In genomic region chr6:74128536-74128935, GRCh38 we compare ENCODE assay signal across 19 cellular contexts.
DNase-seq lines count a peak whose midpoint lies in the region; ATAC-seq and TF ChIP-seq lines count a peak whose summit lies in the region.
"Had no signal": no experiment of that assay in that cellular context is flagged by ENCODE, and none has a peak within 500 bp of the region (broad histone marks: within the 10 kb centered on the region; RNA-seq: fewer than 3 reads in every experiment).

No MANE protein-coding gene starts in this region.

- no peaks in the 10 kb centered on the region for H3K36me3 Mint-ChIP-seq in activated T-cell treated with anti-CD3 and anti-CD28 coated beads, Interleukin-2, amount 50 U/mL, for 4 hours (ENCODE audit: insufficient read depth)
- H3K36me3 Mint-ChIP-seq: CD14-positive monocyte had no signal

- DNase-seq in H4 (ENCODE audit: low spot score) (peak; percentile 37), choroid plexus epithelial cell (ENCODE audit: low read depth) (peak; percentile 61), iris pigment epithelial cell (ENCODE audit: low read depth) (peak; percentile 6), OCI-M2 (lab: John Stamatoyannopoulos, UW; ENCODE audit: unreplicated experiment) (no peak), BE2C (no peak)
- DNase-seq in activated T-cell treated with anti-CD3 and anti-CD28 coated beads, Interleukin-2, amount 50 U/mL, for 4 hours: no peak
- DNase-seq: Caco-2, GOT3, KG1, MM.1S, NCI-H1930, NCI-H2171, NCI-H446 treated with DMSO at 0.1 percent for 48 hours, NCI-H82, SHP77 treated with DMSO at 0.1 percent for 48 hours, SW 1271 had no signal

- no peaks in the 10 kb centered on the region for H3K9me3 Mint-ChIP-seq in activated T-cell treated with anti-CD3 and anti-CD28 coated beads, Interleukin-2, amount 50 U/mL, for 4 hours

- TF ChIP-seq CTCF in choroid plexus epithelial cell (conservative IDR thresholded peaks at IDR 0.05; ENCODE audit: low read depth, low read length) (no peak), BE2C (IDR thresholded peaks at IDR 0.05; ENCODE audit: low read depth, low read length) (no peak)

- no peaks in the 10 kb centered on the region for H3K36me3 ChIP-seq in BE2C

- H3K4me1 ChIP-seq in BE2C: no peaks in the 10 kb centered on the region
- H3K4me1 ChIP-seq: Caco-2 had no signal

- H3K4me3 ChIP-seq in choroid plexus epithelial cell (ENCODE audit: low read depth, low read length): no peak overlapping the region
- H3K4me3 ChIP-seq in BE2C (ENCODE audit: low read depth, low read length): no peak overlapping the region
- H3K4me3 ChIP-seq: GM12878 had no signal

- no peak overlapping the region for H3K4me3 Mint-ChIP-seq in activated T-cell treated with anti-CD3 and anti-CD28 coated beads, Interleukin-2, amount 50 U/mL, for 4 hours
- H3K4me3 Mint-ChIP-seq: CD14-positive monocyte had no signal

- no peaks in the 10 kb centered on the region for H3K4me1 Mint-ChIP-seq in activated T-cell treated with anti-CD3 and anti-CD28 coated beads, Interleukin-2, amount 50 U/mL, for 4 hours (ENCODE audit: low read depth)
- H3K4me1 Mint-ChIP-seq: CD14-positive monocyte had no signal

- no peaks in the 10 kb centered on the region for H3K9me3 ChIP-seq in BE2C
- H3K9me3 ChIP-seq: Caco-2 had no signal

- H3K27me3 ChIP-seq in BE2C: no peaks in the 10 kb centered on the region

- no peak for ATAC-seq in activated T-cell treated with anti-CD3 and anti-CD28 coated beads, Interleukin-2, amount 50 U/mL, for 4 hours
- no peak for ATAC-seq in GM21619 (IDR thresholded peaks at IDR 0.05; ENCODE audit: unreplicated experiment)
- ATAC-seq: GM12878 had no signal

- no peaks in the 10 kb centered on the region for H3K27me3 Mint-ChIP-seq in activated T-cell treated with anti-CD3 and anti-CD28 coated beads, Interleukin-2, amount 50 U/mL, for 4 hours (ENCODE audit: low read depth)

Comparison
In these comparisons a context has a peak if more than half of its experiments do, and no peak if none do; other contexts are left out.
1. DNase-seq: peak in H4 (single experiment), choroid plexus epithelial cell (single experiment) and iris pigment epithelial cell (single experiment); none in activated T-cell treated with anti-CD3 and anti-CD28 coated beads, Interleukin-2, amount 50 U/mL, for 4 hours (single experiment), OCI-M2 (single experiment) and BE2C (single experiment).